ENCODE assay signal across 9 cellular contexts in the genomic region with DNA sequence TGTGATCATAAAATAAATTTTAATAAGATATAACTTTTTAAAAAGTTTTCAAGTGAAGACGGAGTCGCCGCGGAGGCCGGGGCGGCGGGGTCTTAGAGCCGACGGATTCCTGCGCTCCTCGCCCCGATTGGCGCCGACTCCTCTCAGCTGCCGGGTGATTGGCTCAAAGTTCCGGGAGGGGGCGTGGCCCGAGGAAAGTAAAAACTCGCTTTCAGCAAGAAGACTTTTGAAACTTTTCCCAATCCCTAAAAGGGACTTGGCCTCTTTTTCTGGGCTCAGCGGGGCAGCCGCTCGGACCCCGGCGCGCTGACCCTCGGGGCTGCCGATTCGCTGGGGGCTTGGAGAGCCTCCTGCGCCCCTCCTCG. TPM values are rescaled to one million over a fixed set of nuclear protein-coding genes. Genes with fewer than 3 reads are reported as not detected.
A peak's percentile ranks its signal among the peaks of the same experiment; 100 is the strongest.
DNase-seq lines count a peak whose midpoint lies in the region; ATAC-seq and TF ChIP-seq lines count a peak whose summit lies in the region.
"Had no signal": no experiment of that assay in that cellular context is flagged by ENCODE, and none has a peak within 500 bp of the region (broad histone marks: within the 10 kb centered on the region; RNA-seq: fewer than 3 reads in every experiment).

A gene (plus strand): TSS at position 229 of the 365 bp plus-strand sequence. CDS start 507 bp downstream, outside the sequence.

- H3K9me3 ChIP-seq in thoracic aorta = no peaks in the 10 kb centered on the region

- H4K8ac ChIP-seq in mesendoderm (ENCODE audit: low read depth, low read length) = no peak within 1 kb of the TSS

- H2BK5ac ChIP-seq in mesendoderm (ENCODE audit: low read length) = no peak within 1 kb of the TSS

- H3K4me1 ChIP-seq in mesendoderm (ENCODE audit: control insufficient read depth, low read depth, low read length) (peaks cover 9% of the 10 kb centered on the region), thoracic aorta (ENCODE audit: control insufficient read depth in 1 of 2, low read depth in 2 of 2) (no peaks in the 10 kb centered on the region)

- no peak within 1 kb of the TSS for H4K5ac ChIP-seq in mesendoderm (ENCODE audit: low read length)

- peak within 1 kb of the TSS; percentile 70 for H3K56ac ChIP-seq in mesendoderm (ENCODE audit: low read length)

- no peak within 1 kb of the TSS for H3K23ac ChIP-seq in mesendoderm (ENCODE audit: low read length)

- no peak within 1 kb of the TSS for H2AK5ac ChIP-seq in mesendoderm (ENCODE audit: low read length)

- H3K79me1 ChIP-seq in mesendoderm (ENCODE audit: low read length) = no peaks in the 10 kb centered on the region

- H3K4me3 ChIP-seq in mesendoderm (ENCODE audit: low read length) = peak within 1 kb of the TSS; percentile 19
- peak within 1 kb of the TSS; percentile 94 for H3K4me3 ChIP-seq in thoracic aorta

- peak within 1 kb of the TSS; percentile 36 for H3K9ac ChIP-seq in mesendoderm (ENCODE audit: low read length)

- H3K27me3 ChIP-seq in mesendoderm (ENCODE audit: insufficient read depth, low read length, poor library complexity) (peaks cover 62% of the 10 kb centered on the region), thoracic aorta (replicated peaks; ENCODE audit: insufficient read depth) (no peaks in the 10 kb centered on the region)

- no peak within 1 kb of the TSS for H3K4me3 Mint-ChIP-seq in activated CD4-positive, alpha-beta T cell treated with anti-CD3 and anti-CD28 coated beads, Interleukin-2, amount 10 ng/mL, durations not matched to agents 7 days and 5 days
- H3K4me3 Mint-ChIP-seq in endothelial cell (ENCODE audit: unreplicated experiment) = peak within 1 kb of the TSS; percentile 91

- H2BK15ac ChIP-seq in mesendoderm (replicated peaks; ENCODE audit: low read depth) = no peak within 1 kb of the TSS

- no peaks in the 10 kb centered on the region for H3K36me3 Mint-ChIP-seq in activated CD4-positive, alpha-beta T cell treated with anti-CD3 and anti-CD28 coated beads, Interleukin-2, amount 10 ng/mL, durations not matched to agents 7 days and 5 days (ENCODE audit: low read depth)
- H3K36me3 Mint-ChIP-seq in endothelial cell (ENCODE audit: low read depth, unreplicated experiment) = peaks cover 17% of the 10 kb centered on the region

- no peak within 1 kb of the TSS for H3K27ac Mint-ChIP-seq in activated CD4-positive, alpha-beta T cell treated with anti-CD3 and anti-CD28 coated beads, Interleukin-2, amount 10 ng/mL, durations not matched to agents 7 days and 5 days
- H3K27ac Mint-ChIP-seq in endothelial cell (ENCODE audit: unreplicated experiment) = no peak within 1 kb of the TSS

- DNase-seq in H4 (ENCODE audit: low spot score) (peak; percentile 92), endothelial cell (ENCODE audit: low spot score) (peak; percentile 90), mesendoderm (peak; percentile 95), thoracic aorta (ENCODE audit: low spot score) (peak; percentile 85), NCI-H128 (lab: John Stamatoyannopoulos, UW; ENCODE audit: unreplicated experiment) (no peak)
- peak; percentile 28 for DNase-seq in activated CD4-positive, alpha-beta T cell treated with anti-CD3 and anti-CD28 coated beads, Interleukin-2, amount 10 ng/mL, durations not matched to agents 7 days and 5 days

- no peak within 1 kb of the TSS for H3K18ac ChIP-seq in mesendoderm (ENCODE audit: low read length)

- H3K79me2 ChIP-seq in mesendoderm (ENCODE audit: control insufficient read depth, insufficient read depth, low read length) = no peaks in the 10 kb centered on the region

- no peaks in the 10 kb centered on the region for H3K36me3 ChIP-seq in mesendoderm (ENCODE audit: control insufficient read depth, insufficient read depth, low read length)
- H3K36me3 ChIP-seq in thoracic aorta = no peaks in the 10 kb centered on the region

- H3K27ac ChIP-seq in mesendoderm (ENCODE audit: low read depth, low read length) = no peak within 1 kb of the TSS
- H3K27ac ChIP-seq in thoracic aorta = peak within 1 kb of the TSS; percentile 91 to 97

- no CpG with 5 or more reads among the region's 30 CpGs for WGBS in mesendoderm (ENCODE audit: extremely low coverage, insufficient coverage, low lambda C conversion rate)

- no peaks in the 10 kb centered on the region for H3K9me3 Mint-ChIP-seq in activated CD4-positive, alpha-beta T cell treated with anti-CD3 and anti-CD28 coated beads, Interleukin-2, amount 10 ng/mL, durations not matched to agents 7 days and 5 days
- no peaks in the 10 kb centered on the region for H3K9me3 Mint-ChIP-seq in endothelial cell (ENCODE audit: unreplicated experiment)

- TF ChIP-seq CTCF in endothelial cell (IDR thresholded peaks at IDR 0.05; ENCODE audit: unreplicated experiment) (peak; percentile 17), thoracic aorta (IDR thresholded peaks at IDR 0.05) (no peak)

- H3K4me1 Mint-ChIP-seq in activated CD4-positive, alpha-beta T cell treated with anti-CD3 and anti-CD28 coated beads, Interleukin-2, amount 10 ng/mL, durations not matched to agents 7 days and 5 days = peaks cover 13% of the 10 kb centered on the region
- H3K4me1 Mint-ChIP-seq in endothelial cell (ENCODE audit: unreplicated experiment) = peaks cover 37% of the 10 kb centered on the region

- CTCF ChIA-PET in activated CD4-positive, alpha-beta T cell treated with anti-CD3 and anti-CD28 coated beads, Interleukin-2, amount 10 ng/mL, durations not matched to agents 7 days and 5 days (lab: Charles Lee) = no interaction called here

- ATAC-seq in thoracic aorta (ENCODE audit: insufficient number of reproducible peaks, low FRiP score, low read depth) (peak; percentile 67), GM18517 (IDR thresholded peaks at IDR 0.05; ENCODE audit: unreplicated experiment) (no peak), HG03095 (IDR thresholded peaks at IDR 0.05; ENCODE audit: unreplicated experiment) (no peak)

- H3K27me3 Mint-ChIP-seq in activated CD4-positive, alpha-beta T cell treated with anti-CD3 and anti-CD28 coated beads, Interleukin-2, amount 10 ng/mL, durations not matched to agents 7 days and 5 days = peaks cover 65% of the 10 kb centered on the region
- peaks cover 15% of the 10 kb centered on the region for H3K27me3 Mint-ChIP-seq in endothelial cell (ENCODE audit: unreplicated experiment)

- POLR2A ChIA-PET in activated CD4-positive, alpha-beta T cell treated with anti-CD3 and anti-CD28 coated beads, Interleukin-2, amount 10 ng/mL, durations not matched to agents 7 days and 5 days (lab: Charles Lee) = no interaction called here

- H3K4ac ChIP-seq in mesendoderm (ENCODE audit: low read depth, low read length) = no peak within 1 kb of the TSS

- H3K4me2 ChIP-seq in mesendoderm (ENCODE audit: low read length) = peak within 1 kb of the TSS; percentile 83

- no peak within 1 kb of the TSS for H2BK120ac ChIP-seq in mesendoderm (ENCODE audit: low read depth, low read length)

RNA-seq across cellular contexts. Expression of the gene that starts here (rescaled TPM):
- total RNA-seq in H4 (2014; rRNA removed; shearing (Covaris generic)) = 0.12 and 0.60 TPM in 2 replicates
- not detected for total RNA-seq in activated CD4-positive, alpha-beta T cell treated with anti-CD3 and anti-CD28 coated beads, Interleukin-2, amount 10 ng/mL, durations not matched to agents 7 days and 5 days
- total RNA-seq in endothelial cell (ENCODE audit: unreplicated experiment) (16.3 TPM), thoracic aorta (10 to 100 TPM; 54.5 to 60.7 TPM)
- polyA plus RNA-seq in mesendoderm (2013, experiment 1 of 2) = 1.7 TPM
- 1.7 TPM for polyA plus RNA-seq in mesendoderm (2013, experiment 2 of 2)
- total RNA-seq: NCI-H460 had no signal

Comparison
In these comparisons a context has a peak if more than half of its experiments do, and no peak if none do; other contexts are left out.
1. RNA of the gene that starts here (total RNA-seq): 54.5 to 60.7 TPM in thoracic aorta and 16.3 TPM in endothelial cell (single experiment); 0.12 to 0.60 TPM in H4 and not detected in activated CD4-positive, alpha-beta T cell treated with anti-CD3 and anti-CD28 coated beads, Interleukin-2, amount 10 ng/mL, durations not matched to agents 7 days and 5 days; every median in the first group is over 10 times any median in the second.
2. Peak in DNase-seq in H4; RNA of the gene not detected or under 1 TPM.
3. Peak in DNase-seq in activated CD4-positive, alpha-beta T cell treated with anti-CD3 and anti-CD28 coated beads, Interleukin-2, amount 10 ng/mL, durations not matched to agents 7 days and 5 days; RNA of the gene not detected or under 1 TPM.